In genomic region chr17:64653325-64653984, GRCh38 we compare ENCODE assay signal across 3 cellular contexts.
TF ChIP-seq lines count a peak whose summit lies in the region.

No MANE protein-coding gene starts in this region.

TF ChIP-seq in SK-N-SH, 30 proteins besides CTCF, POLR2A, EP300 and RAD21 (continued from another document):
- TF ChIP-seq, protein P1, sequence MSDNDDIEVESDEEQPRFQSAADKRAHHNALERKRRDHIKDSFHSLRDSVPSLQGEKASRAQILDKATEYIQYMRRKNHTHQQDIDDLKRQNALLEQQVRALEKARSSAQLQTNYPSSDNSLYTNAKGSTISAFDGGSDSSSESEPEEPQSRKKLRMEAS (IDR thresholded peaks at IDR 0.05; ENCODE audit: low read depth), result no peak
- TF ChIP-seq FOXJ3 (CRISPR knock-in tag; IDR thresholded peaks at IDR 0.05), result no peak
- TF ChIP-seq SMC3 (IDR thresholded peaks at IDR 0.05; ENCODE audit: low read depth, low read length), result no peak
- TF ChIP-seq, protein P2, sequence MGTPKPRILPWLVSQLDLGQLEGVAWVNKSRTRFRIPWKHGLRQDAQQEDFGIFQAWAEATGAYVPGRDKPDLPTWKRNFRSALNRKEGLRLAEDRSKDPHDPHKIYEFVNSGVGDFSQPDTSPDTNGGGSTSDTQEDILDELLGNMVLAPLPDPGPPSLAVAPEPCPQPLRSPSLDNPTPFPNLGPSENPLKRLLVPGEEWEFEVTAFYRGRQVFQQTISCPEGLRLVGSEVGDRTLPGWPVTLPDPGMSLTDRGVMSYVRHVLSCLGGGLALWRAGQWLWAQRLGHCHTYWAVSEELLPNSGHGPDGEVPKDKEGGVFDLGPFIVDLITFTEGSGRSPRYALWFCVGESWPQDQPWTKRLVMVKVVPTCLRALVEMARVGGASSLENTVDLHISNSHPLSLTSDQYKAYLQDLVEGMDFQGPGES (IDR thresholded peaks at IDR 0.05; ENCODE audit: low read depth, low read length), result no peak
- no peak for TF ChIP-seq SIN3A (IDR thresholded peaks at IDR 0.05; ENCODE audit: borderline replicate concordance, low read depth, low read length)
- TF ChIP-seq USF1 (IDR thresholded peaks at IDR 0.05; ENCODE audit: borderline replicate concordance, low read depth), result no peak
TF ChIP-seq in SK-N-SH: peak in this region for 0.

TF ChIP-seq in SK-N-SH treated with all-trans-retinoic acid at 6 μM for 48 hours, 23 proteins besides CTCF, POLR2A, EP300 and RAD21 (continued from another document and continues in another):
- TF ChIP-seq ZNF70 (CRISPR knock-in tag; IDR thresholded peaks at IDR 0.05), result no peak
- TF ChIP-seq CSDC2 (CRISPR knock-in tag; IDR thresholded peaks at IDR 0.05), result no peak
- no peak for TF ChIP-seq BACH2 (CRISPR knock-in tag; IDR thresholded peaks at IDR 0.05; ENCODE audit: borderline replicate concordance)
- TF ChIP-seq TOX (CRISPR knock-in tag; IDR thresholded peaks at IDR 0.05; ENCODE audit: borderline replicate concordance), result no peak
- no peak for TF ChIP-seq ZFP3 (CRISPR knock-in tag; IDR thresholded peaks at IDR 0.05)
- TF ChIP-seq CSRNP3 (CRISPR knock-in tag; IDR thresholded peaks at IDR 0.05), result no peak
- TF ChIP-seq ZC3H10 (CRISPR knock-in tag; IDR thresholded peaks at IDR 0.05), result no peak
- TF ChIP-seq TCF4 (CRISPR knock-in tag; IDR thresholded peaks at IDR 0.05; ENCODE audit: borderline replicate concordance), result no peak
- TF ChIP-seq SNAI2 (CRISPR knock-in tag; IDR thresholded peaks at IDR 0.05), result no peak
- TF ChIP-seq, protein P3, sequence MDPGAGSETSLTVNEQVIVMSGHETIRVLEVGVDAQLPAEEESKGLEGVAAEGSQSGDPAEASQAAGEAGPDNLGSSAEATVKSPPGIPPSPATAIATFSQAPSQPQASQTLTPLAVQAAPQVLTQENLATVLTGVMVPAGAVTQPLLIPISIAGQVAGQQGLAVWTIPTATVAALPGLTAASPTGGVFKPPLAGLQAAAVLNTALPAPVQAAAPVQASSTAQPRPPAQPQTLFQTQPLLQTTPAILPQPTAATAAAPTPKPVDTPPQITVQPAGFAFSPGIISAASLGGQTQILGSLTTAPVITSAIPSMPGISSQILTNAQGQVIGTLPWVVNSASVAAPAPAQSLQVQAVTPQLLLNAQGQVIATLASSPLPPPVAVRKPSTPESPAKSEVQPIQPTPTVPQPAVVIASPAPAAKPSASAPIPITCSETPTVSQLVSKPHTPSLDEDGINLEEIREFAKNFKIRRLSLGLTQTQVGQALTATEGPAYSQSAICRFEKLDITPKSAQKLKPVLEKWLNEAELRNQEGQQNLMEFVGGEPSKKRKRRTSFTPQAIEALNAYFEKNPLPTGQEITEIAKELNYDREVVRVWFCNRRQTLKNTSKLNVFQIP (CRISPR knock-in tag; IDR thresholded peaks at IDR 0.05; ENCODE audit: borderline replicate concordance, low read depth), result no peak
- no peak for TF ChIP-seq ZNF565 (CRISPR knock-in tag; conservative IDR thresholded peaks at IDR 0.05; ENCODE audit: low read depth)
- TF ChIP-seq TSHZ2 (CRISPR knock-in tag; IDR thresholded peaks at IDR 0.05), result no peak
- TF ChIP-seq RARB (CRISPR knock-in tag; IDR thresholded peaks at IDR 0.05), result no peak
- TF ChIP-seq ISL1 (CRISPR knock-in tag; IDR thresholded peaks at IDR 0.05), result no peak
- no peak for TF ChIP-seq PATZ1 (CRISPR knock-in tag; IDR thresholded peaks at IDR 0.05; ENCODE audit: borderline replicate concordance)
- TF ChIP-seq OSR1 (CRISPR knock-in tag; IDR thresholded peaks at IDR 0.05), result no peak

TF ChIP-seq in endothelial cell of umbilical vein, 7 proteins besides CTCF, POLR2A, EP300 and RAD21 (continued from another document):
- no peak for TF ChIP-seq MYC (IDR thresholded peaks at IDR 0.05; ENCODE audit: low read depth, low read length)
